Comparison of ENCODE assay signal across 11 cellular contexts in the genomic region with DNA sequence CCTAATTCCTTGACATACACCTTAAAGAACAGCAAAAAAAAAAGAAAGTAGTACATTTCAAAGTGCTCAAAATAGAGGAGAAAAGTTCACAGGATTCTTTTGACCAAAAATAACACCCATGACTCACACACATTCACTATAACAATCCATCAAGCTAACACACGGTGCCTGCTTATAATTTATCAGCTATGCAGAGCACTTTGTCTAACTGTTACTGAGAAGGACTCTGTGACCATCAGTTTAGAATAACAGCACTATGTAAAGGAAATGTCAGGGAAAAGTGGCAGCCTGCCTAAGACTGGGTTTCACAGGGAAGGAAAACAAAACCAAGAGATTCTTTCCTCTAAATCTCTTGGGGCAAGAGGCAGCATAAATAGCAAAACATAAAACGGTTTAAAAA. TPM values are rescaled to one million over a fixed set of nuclear protein-coding genes. Genes with fewer than 3 reads are reported as not detected.
A peak's percentile ranks its signal among the peaks of the same experiment; 100 is the strongest.
DNase-seq lines count a peak whose midpoint lies in the region; ATAC-seq and TF ChIP-seq lines count a peak whose summit lies in the region.
"Had no signal": no experiment of that assay in that cellular context is flagged by ENCODE, and none has a peak within 500 bp of the region (broad histone marks: within the 10 kb centered on the region; RNA-seq: fewer than 3 reads in every experiment).

No MANE protein-coding gene starts in this region.

- no peak overlapping the region for H4K91ac ChIP-seq in H9 (ENCODE audit: insufficient read length, low read depth, low read length)

- no peak overlapping the region for H4K8ac ChIP-seq in H9 (replicated peaks; ENCODE audit: insufficient read length, low read depth, low read length)

- no peaks in the 10 kb centered on the region for H3K9me3 ChIP-seq in SJSA1 (replicated peaks)
- H3K9me3 ChIP-seq in naive thymus-derived CD4-positive, alpha-beta T cell (ENCODE audit: control insufficient read depth in 2 of 3, low read length in 3 of 3) = peaks cover 0 to 4% (median 0%) of the 10 kb centered on the region in 3 experiments
- no peaks in the 10 kb centered on the region for H3K9me3 ChIP-seq in H9 (ENCODE audit: control insufficient read depth, low read depth, low read length)

- no peak for ATAC-seq in naive thymus-derived CD4-positive, alpha-beta T cell
- ATAC-seq: effector memory CD8-positive, alpha-beta T cell had no signal

- H3K4ac ChIP-seq in H9 (ENCODE audit: low read depth, low read length) = no peak overlapping the region

- H2AFZ ChIP-seq in H9 (ENCODE audit: low read length) = no peak overlapping the region

- H3K36me3 ChIP-seq in SJSA1 = no peaks in the 10 kb centered on the region
- H3K36me3 ChIP-seq in naive thymus-derived CD4-positive, alpha-beta T cell (ENCODE audit: control insufficient read depth in 2 of 3, insufficient read depth in 3 of 3, low read length in 3 of 3) = no peaks in the 10 kb centered on the region

- no peak overlapping the region for H2AK5ac ChIP-seq in H9 (ENCODE audit: insufficient read length, low read length)

- no peak overlapping the region for H2BK20ac ChIP-seq in H9 (ENCODE audit: low read depth, low read length, poor library complexity, severe bottlenecking)

- WGBS in H9 (ENCODE audit: extremely low coverage, insufficient read length, low lambda C conversion rate) = no CpG with 5 or more reads among the region's 2 CpGs

- H3K4me1 ChIP-seq in SJSA1 (replicated peaks) = peaks cover 51% of the 10 kb centered on the region
- no peaks in the 10 kb centered on the region for H3K4me1 ChIP-seq in naive thymus-derived CD4-positive, alpha-beta T cell (ENCODE audit: control insufficient read depth in 2 of 2, insufficient read depth in 2 of 2, low read length in 2 of 2)
- no peaks in the 10 kb centered on the region for H3K4me1 ChIP-seq in H9 (ENCODE audit: insufficient read depth, low read length)

- H3K23ac ChIP-seq in H9 (ENCODE audit: insufficient read length, low read depth, low read length) = no peak overlapping the region

- no peaks in the 10 kb centered on the region for H3K23me2 ChIP-seq in H9 (ENCODE audit: insufficient read length, low read depth, low read length, poor library complexity, severe bottlenecking)

- DNase-seq in AG08396 (ENCODE audit: low spot score) (peak; percentile 52), SJSA1 (ENCODE audit: low read depth in 1 of 2, low spot score in 2 of 2) (peak in 1 of 2 experiments; percentile 45), fibroblast of the conjunctiva (ENCODE audit: low read depth) (peak; percentile 49), osteocyte (ENCODE audit: extremely low spot score, unreplicated experiment) (no peak), middle frontal gyrus (ENCODE audit: extremely low spot score, low spot score) (no peak), H9 (no peak), HuH-7 (ENCODE audit: low spot score) (no peak)
- DNase-seq in naive thymus-derived CD4-positive, alpha-beta T cell = no peak
- DNase-seq: effector memory CD8-positive, alpha-beta T cell; Kasumi-1 had no signal

- no peak overlapping the region for H2BK5ac ChIP-seq in H9 (ENCODE audit: insufficient read length, low read length)

- H3T11ph ChIP-seq in H9 (ENCODE audit: low read length) = no peak overlapping the region

- H3K9ac ChIP-seq in H9 (ENCODE audit: extremely low read depth, insufficient read length, low read length) = no peak overlapping the region

- 0 out of 2 replicates have a peak, but pooled peaks cover 2% of the 10 kb centered on the region for H3K79me2 ChIP-seq in H9 (ENCODE audit: insufficient read depth, low read length)

- CTCF ChIA-PET in naive thymus-derived CD4-positive, alpha-beta T cell (lab: Charles Lee) = no interaction called here

- H4K5ac ChIP-seq in H9 (ENCODE audit: insufficient read length, low read depth, low read length) = no peak overlapping the region

- no peak overlapping the region for H3K14ac ChIP-seq in H9 (ENCODE audit: insufficient read depth, low read length)

- H3K9me3 Mint-ChIP-seq in osteocyte (ENCODE audit: unreplicated experiment) (no peaks in the 10 kb centered on the region), H9 (peaks cover 9% of the 10 kb centered on the region in 2 experiments)
- H3K9me3 Mint-ChIP-seq in naive thymus-derived CD4-positive, alpha-beta T cell = peaks cover 0 to 24% (median 9%) of the 10 kb centered on the region in 11 donors
- H3K9me3 Mint-ChIP-seq: effector memory CD8-positive, alpha-beta T cell had no signal

- H3K18ac ChIP-seq in H9 (ENCODE audit: insufficient read length, low read depth, low read length) = no peak overlapping the region

- H2BK12ac ChIP-seq in H9 (ENCODE audit: insufficient read length, low read depth, low read length) = no peak overlapping the region

- H3K4me1 Mint-ChIP-seq in osteocyte (ENCODE audit: unreplicated experiment) (peaks cover 30% of the 10 kb centered on the region), H9 (peaks cover 7 to 9% of the 10 kb centered on the region in 2 experiments)
- H3K4me1 Mint-ChIP-seq in naive thymus-derived CD4-positive, alpha-beta T cell = no peaks in the 10 kb centered on the region

- H2BK120ac ChIP-seq in H9 (ENCODE audit: low read depth, low read length, poor library complexity, severe bottlenecking) = no peak overlapping the region

- H2BK15ac ChIP-seq in H9 (ENCODE audit: low read depth, low read length) = no peak overlapping the region

- no peak overlapping the region for H3K4me2 ChIP-seq in H9 (ENCODE audit: insufficient read depth, insufficient read length, low read length)

- no peak overlapping the region for H3K4me3 ChIP-seq in SJSA1
- H3K4me3 ChIP-seq in naive thymus-derived CD4-positive, alpha-beta T cell (ENCODE audit: low read length) = no peak overlapping the region

- H3K27me3 ChIP-seq in SJSA1 (replicated peaks) (no peaks in the 10 kb centered on the region), H9 (ENCODE audit: insufficient read depth, low read length) (no peaks in the 10 kb centered on the region)
- no peaks in the 10 kb centered on the region for H3K27me3 ChIP-seq in naive thymus-derived CD4-positive, alpha-beta T cell (ENCODE audit: control insufficient read depth in 2 of 2, insufficient read depth in 2 of 2, low read length in 2 of 2)

- H3K56ac ChIP-seq in H9 (ENCODE audit: insufficient read length, low read depth, low read length) = no peak overlapping the region

- H4K20me1 ChIP-seq in H9 (ENCODE audit: control insufficient read depth, insufficient read depth, insufficient read length) = no peaks in the 10 kb centered on the region

- H3K27ac ChIP-seq in SJSA1 (peak overlapping the region; percentile 18; the same call in 1 of the 2 replicates), H9 (ENCODE audit: insufficient read length, low read depth, low read length) (no peak overlapping the region)
- H3K27ac ChIP-seq in naive thymus-derived CD4-positive, alpha-beta T cell (ENCODE audit: low read depth, low read length) = no peak overlapping the region

- intact Hi-C loops in naive thymus-derived CD4-positive, alpha-beta T cell (cut with micrococcal nuclease) = no loop called here

- TF ChIP-seq CTCF in osteocyte (IDR thresholded peaks at IDR 0.05) = no peak
- no peak for TF ChIP-seq CTCF in H9 (conservative IDR thresholded peaks at IDR 0.05)

- no peak overlapping the region for H3K4me3 Mint-ChIP-seq in osteocyte (ENCODE audit: unreplicated experiment)
- no peak overlapping the region for H3K4me3 Mint-ChIP-seq in naive thymus-derived CD4-positive, alpha-beta T cell
- no peak overlapping the region for H3K4me3 Mint-ChIP-seq in H9
- H3K4me3 Mint-ChIP-seq: activated T-helper 1 cell treated with anti-CD3 and anti-CD28 coated beads, Interleukin-12 subunit alpha, Interleukin-12 subunit beta, Interleukin-2, Interleukin-4 antibody, amounts not matched to agents 30 ng/mL and 10 ng/mL and 1 ng/mL, durations not matched to agents 14 hours and 24 hours and 36 hours; effector memory CD8-positive, alpha-beta T cell had no signal

- POLR2A ChIA-PET in naive thymus-derived CD4-positive, alpha-beta T cell (lab: Charles Lee) = no interaction called here

- H3K79me1 ChIP-seq in H9 (ENCODE audit: insufficient read depth, low read depth, low read length, poor library complexity, severe bottlenecking) = no peaks in the 10 kb centered on the region

- no peaks in the 10 kb centered on the region for H3K27me3 Mint-ChIP-seq in osteocyte (ENCODE audit: unreplicated experiment)
- peaks cover 0 to 21% (median 5%) of the 10 kb centered on the region in 5 donors for H3K27me3 Mint-ChIP-seq in naive thymus-derived CD4-positive, alpha-beta T cell
- H3K27me3 Mint-ChIP-seq in H9 (ENCODE audit: low read depth) = peaks cover 4% of the 10 kb centered on the region; the same call in 1 of the 2 replicates

- H3K27ac Mint-ChIP-seq in osteocyte (ENCODE audit: unreplicated experiment) (peak overlapping the region; percentile 77), H9 (no peak overlapping the region)
- no peak overlapping the region for H3K27ac Mint-ChIP-seq in naive thymus-derived CD4-positive, alpha-beta T cell
- H3K27ac Mint-ChIP-seq: activated T-helper 1 cell treated with anti-CD3 and anti-CD28 coated beads, Interleukin-12 subunit alpha, Interleukin-12 subunit beta, Interleukin-2, Interleukin-4 antibody, amounts not matched to agents 30 ng/mL and 10 ng/mL and 1 ng/mL, durations not matched to agents 14 hours and 24 hours and 36 hours; effector memory CD8-positive, alpha-beta T cell had no signal

- H3K36me3 Mint-ChIP-seq in osteocyte (ENCODE audit: unreplicated experiment) (peaks cover 10% of the 10 kb centered on the region), H9 (ENCODE audit: insufficient read depth in 1 of 3, low read depth in 3 of 3) (peaks cover 6 to 19% (median 10%) of the 10 kb centered on the region in 3 experiments; a peak in 6 of 7 replicates)
- H3K36me3 Mint-ChIP-seq in naive thymus-derived CD4-positive, alpha-beta T cell = peaks cover 0 to 4% (median 0%) of the 10 kb centered on the region in 5 donors

RNA-seq across cellular contexts. Expression of a gene that starts 54.8 kb away (rescaled TPM):
- 3.2 and 4.3 TPM in 2 replicates for total RNA-seq in SJSA1 (2014; rRNA removed; shearing (Covaris generic))
- 17.2 and 20.6 TPM in 2 replicates for total RNA-seq in osteocyte
- 1 to 10 TPM in 1 of 5 experiments, under 1 TPM in 3, not detected in 1; 0.19 to 6.7 (median 0.36) TPM for total RNA-seq in naive thymus-derived CD4-positive, alpha-beta T cell
- not detected for polyA plus RNA-seq in naive thymus-derived CD4-positive, alpha-beta T cell
- total RNA-seq in H9 (2021) = 4.5 and 5.0 TPM in 2 replicates
- total RNA-seq: activated T-helper 1 cell treated with anti-CD3 and anti-CD28 coated beads, Interleukin-12 subunit alpha, Interleukin-12 subunit beta, Interleukin-2, Interleukin-4 antibody, amounts not matched to agents 30 ng/mL and 10 ng/mL and 1 ng/mL, durations not matched to agents 14 hours and 24 hours and 36 hours had no signal

Comparison
In these comparisons a context has a peak if more than half of its experiments do, and no peak if none do; other contexts are left out.
1. DNase-seq: peak in AG08396 (single experiment) and fibroblast of the conjunctiva (single experiment); none in osteocyte (single experiment), middle frontal gyrus (single experiment), naive thymus-derived CD4-positive, alpha-beta T cell (0 of 9), H9 (single experiment) and HuH-7 (single experiment).